ENCODE assay signal across 1 cellular context in the genomic region with DNA sequence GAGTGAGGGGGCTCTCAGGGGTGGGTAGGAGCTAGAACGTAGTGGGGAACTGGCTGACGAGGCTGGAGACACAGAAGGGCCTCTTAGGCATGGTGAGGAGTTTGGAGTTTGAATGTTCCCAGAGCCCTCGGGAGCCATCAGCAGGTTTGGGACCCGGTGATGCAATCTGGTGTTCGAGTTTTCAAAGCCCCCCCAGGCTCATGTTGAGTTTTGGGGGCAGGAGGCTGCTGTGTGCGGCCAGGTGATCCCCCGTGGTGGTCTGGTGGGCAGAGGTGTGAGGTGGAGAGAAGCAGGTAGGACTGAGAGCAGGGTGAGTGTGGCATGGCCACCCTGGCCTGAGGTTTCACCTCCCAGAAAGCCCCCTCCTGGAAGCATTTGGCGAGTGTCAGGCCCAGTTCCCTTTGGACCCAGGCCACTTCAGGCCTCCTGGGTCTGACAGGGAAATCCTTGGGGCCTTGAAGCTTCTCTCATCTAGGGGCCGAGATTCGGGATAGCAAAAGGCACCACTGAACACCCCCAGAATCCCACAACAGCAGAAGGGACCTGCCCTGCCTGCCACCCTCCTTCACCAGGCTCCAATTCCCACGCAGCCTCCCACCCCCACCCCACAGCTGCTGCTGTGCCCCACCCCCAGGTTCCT.
A peak's percentile ranks its signal among the peaks of the same experiment; 100 is the strongest.
TF ChIP-seq lines count a peak whose summit lies in the region.

No MANE protein-coding gene starts in this region.

TF ChIP-seq in HepG2, 621 proteins besides CTCF, POLR2A, EP300 and RAD21:
- TF ChIP-seq BRCA1 (CRISPR knock-in tag; IDR thresholded peaks at IDR 0.05) (no peak), ZSCAN25 (CRISPR knock-in tag; IDR thresholded peaks at IDR 0.05) (no peak), CEBPB (IDR thresholded peaks at IDR 0.05; ENCODE audit: borderline replicate concordance, low read depth, low read length) (0 out of 2 replicates have a peak, but pooled peaks have one; percentile 0), ZSCAN29 (CRISPR knock-in tag; conservative IDR thresholded peaks at IDR 0.05) (no peak)
- TF ChIP-seq, protein P1, sequence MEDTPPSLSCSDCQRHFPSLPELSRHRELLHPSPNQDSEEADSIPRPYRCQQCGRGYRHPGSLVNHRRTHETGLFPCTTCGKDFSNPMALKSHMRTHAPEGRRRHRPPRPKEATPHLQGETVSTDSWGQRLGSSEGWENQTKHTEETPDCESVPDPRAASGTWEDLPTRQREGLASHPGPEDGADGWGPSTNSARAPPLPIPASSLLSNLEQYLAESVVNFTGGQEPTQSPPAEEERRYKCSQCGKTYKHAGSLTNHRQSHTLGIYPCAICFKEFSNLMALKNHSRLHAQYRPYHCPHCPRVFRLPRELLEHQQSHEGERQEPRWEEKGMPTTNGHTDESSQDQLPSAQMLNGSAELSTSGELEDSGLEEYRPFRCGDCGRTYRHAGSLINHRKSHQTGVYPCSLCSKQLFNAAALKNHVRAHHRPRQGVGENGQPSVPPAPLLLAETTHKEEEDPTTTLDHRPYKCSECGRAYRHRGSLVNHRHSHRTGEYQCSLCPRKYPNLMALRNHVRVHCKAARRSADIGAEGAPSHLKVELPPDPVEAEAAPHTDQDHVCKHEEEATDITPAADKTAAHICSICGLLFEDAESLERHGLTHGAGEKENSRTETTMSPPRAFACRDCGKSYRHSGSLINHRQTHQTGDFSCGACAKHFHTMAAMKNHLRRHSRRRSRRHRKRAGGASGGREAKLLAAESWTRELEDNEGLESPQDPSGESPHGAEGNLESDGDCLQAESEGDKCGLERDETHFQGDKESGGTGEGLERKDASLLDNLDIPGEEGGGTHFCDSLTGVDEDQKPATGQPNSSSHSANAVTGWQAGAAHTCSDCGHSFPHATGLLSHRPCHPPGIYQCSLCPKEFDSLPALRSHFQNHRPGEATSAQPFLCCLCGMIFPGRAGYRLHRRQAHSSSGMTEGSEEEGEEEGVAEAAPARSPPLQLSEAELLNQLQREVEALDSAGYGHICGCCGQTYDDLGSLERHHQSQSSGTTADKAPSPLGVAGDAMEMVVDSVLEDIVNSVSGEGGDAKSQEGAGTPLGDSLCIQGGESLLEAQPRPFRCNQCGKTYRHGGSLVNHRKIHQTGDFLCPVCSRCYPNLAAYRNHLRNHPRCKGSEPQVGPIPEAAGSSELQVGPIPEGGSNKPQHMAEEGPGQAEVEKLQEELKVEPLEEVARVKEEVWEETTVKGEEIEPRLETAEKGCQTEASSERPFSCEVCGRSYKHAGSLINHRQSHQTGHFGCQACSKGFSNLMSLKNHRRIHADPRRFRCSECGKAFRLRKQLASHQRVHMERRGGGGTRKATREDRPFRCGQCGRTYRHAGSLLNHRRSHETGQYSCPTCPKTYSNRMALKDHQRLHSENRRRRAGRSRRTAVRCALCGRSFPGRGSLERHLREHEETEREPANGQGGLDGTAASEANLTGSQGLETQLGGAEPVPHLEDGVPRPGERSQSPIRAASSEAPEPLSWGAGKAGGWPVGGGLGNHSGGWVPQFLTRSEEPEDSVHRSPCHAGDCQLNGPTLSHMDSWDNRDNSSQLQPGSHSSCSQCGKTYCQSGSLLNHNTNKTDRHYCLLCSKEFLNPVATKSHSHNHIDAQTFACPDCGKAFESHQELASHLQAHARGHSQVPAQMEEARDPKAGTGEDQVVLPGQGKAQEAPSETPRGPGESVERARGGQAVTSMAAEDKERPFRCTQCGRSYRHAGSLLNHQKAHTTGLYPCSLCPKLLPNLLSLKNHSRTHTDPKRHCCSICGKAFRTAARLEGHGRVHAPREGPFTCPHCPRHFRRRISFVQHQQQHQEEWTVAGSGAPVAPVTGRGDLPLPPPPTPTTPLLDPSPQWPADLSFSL (CRISPR knock-in tag; IDR thresholded peaks at IDR 0.05) = no peak
- TF ChIP-seq, protein P2, sequence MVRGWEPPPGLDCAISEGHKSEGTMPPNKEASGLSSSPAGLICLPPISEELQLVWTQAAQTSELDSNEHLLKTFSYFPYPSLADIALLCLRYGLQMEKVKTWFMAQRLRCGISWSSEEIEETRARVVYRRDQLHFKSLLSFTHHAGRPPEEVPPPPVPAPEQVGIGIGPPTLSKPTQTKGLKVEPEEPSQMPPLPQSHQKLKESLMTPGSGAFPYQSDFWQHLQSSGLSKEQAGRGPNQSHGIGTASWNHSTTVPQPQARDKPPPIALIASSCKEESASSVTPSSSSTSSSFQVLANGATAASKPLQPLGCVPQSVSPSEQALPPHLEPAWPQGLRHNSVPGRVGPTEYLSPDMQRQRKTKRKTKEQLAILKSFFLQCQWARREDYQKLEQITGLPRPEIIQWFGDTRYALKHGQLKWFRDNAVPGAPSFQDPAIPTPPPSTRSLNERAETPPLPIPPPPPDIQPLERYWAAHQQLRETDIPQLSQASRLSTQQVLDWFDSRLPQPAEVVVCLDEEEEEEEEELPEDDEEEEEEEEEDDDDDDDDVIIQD (CRISPR knock-in tag; IDR thresholded peaks at IDR 0.05; ENCODE audit: low read depth) = no peak
TF ChIP-seq in HepG2: peak in this region for 1.
